In the genomic region with DNA sequence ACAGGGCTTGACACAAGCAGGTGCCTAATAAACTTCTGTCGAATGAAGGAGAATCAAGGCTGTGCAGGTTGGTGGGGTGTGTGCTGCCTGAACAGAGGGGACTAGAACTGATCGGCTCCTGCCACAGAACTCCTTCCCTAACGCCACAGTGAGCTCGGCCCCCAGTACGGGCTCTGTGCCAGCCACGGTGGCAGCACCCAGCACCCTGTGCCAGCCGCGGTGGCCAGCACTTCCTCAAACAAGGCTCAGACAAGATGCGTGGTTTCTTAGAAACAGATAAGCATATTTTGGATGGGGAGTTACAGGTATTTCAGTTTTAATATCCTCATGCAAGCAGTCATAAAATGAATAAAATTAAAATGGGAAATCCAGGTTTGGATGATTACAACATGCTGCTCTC, we compare ENCODE assay signal across 24 cellular contexts. TPM values are rescaled to one million over a fixed set of nuclear protein-coding genes. Genes with fewer than 3 reads are reported as not detected.
"Had no signal": no experiment of that assay in that cellular context is flagged by ENCODE, and none has a peak within 500 bp of the region (broad histone marks: within the 10 kb centered on the region; RNA-seq: fewer than 3 reads in every experiment).

No MANE protein-coding gene starts in this region.

- H3K4me1 Mint-ChIP-seq: activated B cell treated with CpG ODN at 0.5 μM for 24 hours had no signal

- H3K9me3 ChIP-seq: adrenal gland, breast epithelium had no signal

- H3K4me1 ChIP-seq: adrenal gland, breast epithelium had no signal

- H3K4me3 Mint-ChIP-seq: activated B cell treated with CpG ODN at 0.5 μM for 24 hours; activated CD4-positive, alpha-beta memory T cell treated with anti-CD3 and anti-CD28 coated beads for 36 hours; activated CD4-positive, alpha-beta T cell treated with anti-CD3 and anti-CD28 coated beads, Interleukin-2, amount 10 ng/mL, durations not matched to agents 7 days and 5 days; activated naive CD8-positive, alpha-beta T cell treated with anti-CD3 and anti-CD28 coated beads, Interleukin-2, amount 10 ng/mL, durations not matched to agents 7 days and 5 days; T-cell had no signal

- DNase-seq: activated B cell treated with CpG ODN at 0.5 μM for 24 hours; activated CD4-positive, alpha-beta memory T cell treated with anti-CD3 and anti-CD28 coated beads for 36 hours; activated CD4-positive, alpha-beta T cell treated with anti-CD3 and anti-CD28 coated beads for 1 hour; activated CD4-positive, alpha-beta T cell treated with anti-CD3 and anti-CD28 coated beads, Interleukin-2, amount 10 ng/mL, durations not matched to agents 7 days and 5 days; activated CD8-positive, alpha-beta memory T cell treated with anti-CD3 and anti-CD28 coated beads for 24 hours; activated naive CD4-positive, alpha-beta T cell treated with anti-CD3 and anti-CD28 coated beads, Interleukin-2, amount 50 U/mL, for 16 hours; activated naive CD8-positive, alpha-beta T cell treated with anti-CD3 and anti-CD28 coated beads, Interleukin-2, amount 10 ng/mL, durations not matched to agents 7 days and 5 days; adrenal gland; anterior cingulate cortex; caudate nucleus; Karpas-422; MM.1S; NCI-H146; NCI-H187 treated with DMSO at 0.1 percent for 48 hours; NCI-H2107; NCI-H345; NCI-H510A; NCI-H526 treated with DMSO at 0.1 percent for 48 hours; PC-3; SIG-M5; T-cell; T1000 had no signal

- H3K27me3 ChIP-seq: adrenal gland had no signal

- H3K27me3 Mint-ChIP-seq: activated CD4-positive, alpha-beta T cell treated with anti-CD3 and anti-CD28 coated beads, Interleukin-2, amount 10 ng/mL, durations not matched to agents 7 days and 5 days had no signal

- H3K27ac Mint-ChIP-seq: activated B cell treated with CpG ODN at 0.5 μM for 24 hours; activated CD4-positive, alpha-beta memory T cell treated with anti-CD3 and anti-CD28 coated beads for 36 hours; activated CD4-positive, alpha-beta T cell treated with anti-CD3 and anti-CD28 coated beads, Interleukin-2, amount 10 ng/mL, durations not matched to agents 7 days and 5 days; activated naive CD8-positive, alpha-beta T cell treated with anti-CD3 and anti-CD28 coated beads, Interleukin-2, amount 10 ng/mL, durations not matched to agents 7 days and 5 days; T-cell had no signal

- H3K9me3 Mint-ChIP-seq: activated B cell treated with CpG ODN at 0.5 μM for 24 hours; activated CD4-positive, alpha-beta memory T cell treated with anti-CD3 and anti-CD28 coated beads for 36 hours; activated CD4-positive, alpha-beta T cell treated with anti-CD3 and anti-CD28 coated beads, Interleukin-2, amount 10 ng/mL, durations not matched to agents 7 days and 5 days; activated naive CD8-positive, alpha-beta T cell treated with anti-CD3 and anti-CD28 coated beads, Interleukin-2, amount 10 ng/mL, durations not matched to agents 7 days and 5 days; T-cell had no signal

- ATAC-seq: PC-3, T-cell had no signal

- H3K36me3 ChIP-seq: adrenal gland, breast epithelium had no signal

- H3K27ac ChIP-seq: adrenal gland, breast epithelium had no signal

- H3K36me3 Mint-ChIP-seq: activated CD4-positive, alpha-beta memory T cell treated with anti-CD3 and anti-CD28 coated beads for 36 hours; activated naive CD8-positive, alpha-beta T cell treated with anti-CD3 and anti-CD28 coated beads, Interleukin-2, amount 10 ng/mL, durations not matched to agents 7 days and 5 days; T-cell had no signal

- H3K4me3 ChIP-seq: adrenal gland, breast epithelium, K562 had no signal

RNA-seq across cellular contexts. Expression of a gene that starts 26.0 kb away (rescaled TPM):
- total RNA-seq: activated B cell treated with CpG ODN at 0.5 μM for 24 hours, K562, PC-3 had no signal
- polyA plus RNA-seq: K562 had no signal
